In the genomic region with DNA sequence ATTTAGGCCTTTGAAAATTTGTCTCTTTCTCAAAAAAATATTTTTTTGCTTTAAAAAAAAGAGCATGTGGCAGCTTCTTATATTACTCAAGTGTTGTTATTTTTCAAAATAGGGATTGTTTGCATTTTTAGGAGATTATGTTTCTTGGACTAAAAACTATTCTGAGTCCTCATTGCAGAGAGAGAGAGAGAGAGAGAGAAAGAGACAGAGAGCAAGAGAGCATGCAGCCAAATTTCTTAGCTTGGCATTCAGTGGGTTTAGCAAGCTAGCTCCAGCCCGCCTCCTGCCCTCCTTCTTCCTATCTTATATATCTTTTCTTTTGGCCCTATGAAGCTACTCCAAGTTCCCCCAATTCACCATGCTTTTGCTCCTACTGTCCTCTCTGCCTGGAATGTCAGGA, we compare ENCODE assay signal across 12 cellular contexts. TPM values are rescaled to one million over a fixed set of nuclear protein-coding genes. Genes with fewer than 3 reads are reported as not detected.
A peak's percentile ranks its signal among the peaks of the same experiment; 100 is the strongest.
DNase-seq lines count a peak whose midpoint lies in the region; TF ChIP-seq lines count a peak whose summit lies in the region.
"Had no signal": no experiment of that assay in that cellular context is flagged by ENCODE, and none has a peak within 500 bp of the region (broad histone marks: within the 10 kb centered on the region; RNA-seq: fewer than 3 reads in every experiment).

No MANE protein-coding gene starts in this region.

- H3K9me3 ChIP-seq in ascending aorta: no peaks in the 10 kb centered on the region
- no peaks in the 10 kb centered on the region for H3K9me3 ChIP-seq in stomach smooth muscle (ENCODE audit: control insufficient read depth in 2 of 2, low read length in 2 of 2)
- H3K9me3 ChIP-seq: BE2C, SJCRH30 had no signal

- H3K9ac ChIP-seq in stomach smooth muscle (ENCODE audit: low read length in 2 of 2): no peak overlapping the region

- H3K4me3 ChIP-seq in ascending aorta (no peak overlapping the region), stomach smooth muscle (ENCODE audit: low read length in 2 of 2) (no peak overlapping the region)
- H3K4me3 ChIP-seq: SJCRH30 had no signal

- H3K4me1 ChIP-seq in ascending aorta (peaks cover 0 to 17% of the 10 kb centered on the region in 2 donors), stomach smooth muscle (ENCODE audit: control insufficient read depth, insufficient read depth, low read length) (peaks cover 56% of the 10 kb centered on the region)

- peak overlapping the region; percentile 23 to 51 for H3K27ac ChIP-seq in ascending aorta
- H3K27ac ChIP-seq in stomach smooth muscle (ENCODE audit: low read length): peak overlapping the region; percentile 41
- H3K27ac ChIP-seq: RWPE1, SJCRH30 had no signal

- H3K36me3 ChIP-seq in ascending aorta: no peaks in the 10 kb centered on the region
- no peaks in the 10 kb centered on the region for H3K36me3 ChIP-seq in stomach smooth muscle (ENCODE audit: control insufficient read depth in 2 of 2, insufficient read depth in 2 of 2, low read length in 2 of 2)
- H3K36me3 ChIP-seq: BE2C, SJCRH30 had no signal

- peak; percentile 44 for DNase-seq in GM03348 (ENCODE audit: low spot score)
- DNase-seq in ascending aorta (ENCODE audit: low spot score in 2 of 2): no peak
- DNase-seq in fibroblast of peridontal ligament (ENCODE audit: extremely low read depth): peak; percentile 67
- DNase-seq in posterior cingulate gyrus: no peak
- no peak for DNase-seq in NCI-H1048 (lab: John Stamatoyannopoulos, UW)
- DNase-seq in HCEC 1CT: no peak
- DNase-seq: BE2C, NCI-H146, NCI-H2081 treated with DMSO at 0.1 percent for 48 hours, SJCRH30 had no signal

- intact Hi-C loops in ascending aorta (cut with DNase I): no loop called here
- intact Hi-C loops in posterior cingulate gyrus (cut with DNase I): no loop called here

- no peaks in the 10 kb centered on the region for H3K27me3 ChIP-seq in ascending aorta
- no peaks in the 10 kb centered on the region for H3K27me3 ChIP-seq in stomach smooth muscle (ENCODE audit: control insufficient read depth in 1 of 2, insufficient read depth in 2 of 2, low read length in 2 of 2)
- H3K27me3 ChIP-seq: BE2C, SJCRH30 had no signal

- no peak for TF ChIP-seq CTCF in ascending aorta (IDR thresholded peaks at IDR 0.05)

RNA-seq across cellular contexts. Expression of a gene that starts 55.7 kb away (rescaled TPM):
- not detected for total RNA-seq in ascending aorta

Comparison
In these comparisons a context has a peak if more than half of its experiments do, and no peak if none do; other contexts are left out.
1. DNase-seq: peak in GM03348 (single experiment) and fibroblast of peridontal ligament (single experiment); none in ascending aorta (0 of 2), posterior cingulate gyrus (0 of 10), NCI-H1048 (single experiment) and HCEC 1CT (single experiment).